In genomic region chr1:181099152-181100014, GRCh38 we compare ENCODE assay signal across 7 cellular contexts. TPM values are rescaled to one million over a fixed set of nuclear protein-coding genes. Genes with fewer than 3 reads are reported as not detected.
DNase-seq lines count a peak whose midpoint lies in the region; ATAC-seq lines count a peak whose summit lies in the region.

No MANE protein-coding gene starts in this region.

- H3K36me3 ChIP-seq in HUES48 (ENCODE audit: control insufficient read depth, insufficient read depth, low read length): no peaks in the 10 kb centered on the region

- no peaks in the 10 kb centered on the region for H3K9me3 ChIP-seq in HUES48 (ENCODE audit: control insufficient read depth, insufficient read depth, low read length)

- peak overlapping the region; percentile 84 for H3K27ac Mint-ChIP-seq in activated CD4-positive, alpha-beta memory T cell treated with anti-CD3 and anti-CD28 coated beads for 36 hours

- peaks cover 5% of the 10 kb centered on the region for H3K36me3 Mint-ChIP-seq in activated CD4-positive, alpha-beta memory T cell treated with anti-CD3 and anti-CD28 coated beads for 36 hours

- H3K9ac ChIP-seq in HUES48 (ENCODE audit: low read depth, low read length): no peak overlapping the region

- peaks cover 71% of the 10 kb centered on the region for H3K4me1 Mint-ChIP-seq in activated CD4-positive, alpha-beta memory T cell treated with anti-CD3 and anti-CD28 coated beads for 36 hours (ENCODE audit: low read depth)

- CTCF ChIA-PET in activated CD4-positive, alpha-beta memory T cell treated with anti-CD3 and anti-CD28 coated beads for 36 hours (lab: Charles Lee): interaction anchor here (0.8 to 19.3 kb wide), 5 partner anchors 9 to 61 kb away, joined by 3 to 229 read pairs (median 5); no protein-coding TSS in a partner anchor

- ATAC-seq in GM18499 (IDR thresholded peaks at IDR 0.05; ENCODE audit: insufficient read depth, unreplicated experiment) (peak; percentile 63), GM21526 (IDR thresholded peaks at IDR 0.05; ENCODE audit: low FRiP score, unreplicated experiment) (peak; percentile 50), HG03025 (IDR thresholded peaks at IDR 0.05; ENCODE audit: low FRiP score, unreplicated experiment) (no peak)

- H3K4me3 Mint-ChIP-seq in activated CD4-positive, alpha-beta memory T cell treated with anti-CD3 and anti-CD28 coated beads for 36 hours: peak overlapping the region; percentile 47

- H3K9me3 Mint-ChIP-seq in activated CD4-positive, alpha-beta memory T cell treated with anti-CD3 and anti-CD28 coated beads for 36 hours: no peaks in the 10 kb centered on the region

- intact Hi-C loops in activated CD4-positive, alpha-beta memory T cell treated with anti-CD3 and anti-CD28 coated beads for 36 hours (cut with micrococcal nuclease): loop anchor here (1.0 to 2.0 kb wide), 5 partner anchors 9 to 85 kb away; no protein-coding TSS in a partner anchor

- POLR2A ChIA-PET in activated CD4-positive, alpha-beta memory T cell treated with anti-CD3 and anti-CD28 coated beads for 36 hours (lab: Charles Lee): interaction anchor here (0.6 to 11.4 kb wide), 5 partner anchors 9 to 78 kb away, joined by 3 to 168 read pairs (median 4); partner anchors contain the start of genes IER5 and MR1

- H3K4me1 ChIP-seq in HUES48 (ENCODE audit: control insufficient read depth, insufficient read depth, low read length): peaks cover 83% of the 10 kb centered on the region

- peaks cover 80% of the 10 kb centered on the region for H3K27me3 ChIP-seq in HUES48 (ENCODE audit: control insufficient read depth, insufficient read depth, low read length)

- H3K27me3 Mint-ChIP-seq in activated CD4-positive, alpha-beta memory T cell treated with anti-CD3 and anti-CD28 coated beads for 36 hours: no peaks in the 10 kb centered on the region

- DNase-seq in activated CD4-positive, alpha-beta memory T cell treated with anti-CD3 and anti-CD28 coated beads for 36 hours: peak; percentile 76
- DNase-seq in lung microvascular endothelial cell (ENCODE audit: low read depth in 2 of 2) (peak; percentile 54 to 69), RKO (ENCODE audit: low spot score) (no peak)

- peak overlapping the region; percentile 99 for H3K27ac ChIP-seq in HUES48 (ENCODE audit: low read depth, low read length)

- H3K4me3 ChIP-seq in HUES48 (ENCODE audit: low read depth, low read length): peak overlapping the region; percentile 33; the same call in 1 of the 2 replicates

RNA-seq across cellular contexts. Expression of gene IER5, which starts 10.9 kb away (rescaled TPM):
- total RNA-seq in activated CD4-positive, alpha-beta memory T cell treated with anti-CD3 and anti-CD28 coated beads for 36 hours: 10 to 100 TPM; 27.9 to 28.9 TPM
- 14.1 and 16.1 TPM in 2 replicates for total RNA-seq in lung microvascular endothelial cell
